ENCODE assay signal across 1 cellular context in genomic region chr10:86291616-86292340, GRCh38.
TF ChIP-seq lines count a peak whose summit lies in the region.

No MANE protein-coding gene starts in this region.

TF ChIP-seq in SK-N-SH, 30 proteins besides CTCF, POLR2A, EP300 and RAD21 (continued from another document):
- TF ChIP-seq USF2 (IDR thresholded peaks at IDR 0.05; ENCODE audit: borderline replicate concordance, low read depth, low read length) = no peak
- no peak for TF ChIP-seq MAX (IDR thresholded peaks at IDR 0.05; ENCODE audit: low read depth)
- no peak for TF ChIP-seq FOSL2 (IDR thresholded peaks at IDR 0.05; ENCODE audit: borderline replicate concordance, low read depth)
- no peak for TF ChIP-seq NFIC (IDR thresholded peaks at IDR 0.05; ENCODE audit: borderline replicate concordance)
- TF ChIP-seq CHD2 (IDR thresholded peaks at IDR 0.05; ENCODE audit: low read length, partially characterized antibody) = no peak
- TF ChIP-seq RCOR1 (IDR thresholded peaks at IDR 0.05; ENCODE audit: low read length) = no peak
- no peak for TF ChIP-seq TAF1 (IDR thresholded peaks at IDR 0.05; ENCODE audit: borderline replicate concordance, low read depth, low read length)
- no peak for TF ChIP-seq MXI1 (IDR thresholded peaks at IDR 0.05; ENCODE audit: low read depth, low read length)
- no peak for TF ChIP-seq REST (IDR thresholded peaks at IDR 0.05; ENCODE audit: low read depth, low read length)
- no peak for TF ChIP-seq EZH2phosphoT487 (IDR thresholded peaks at IDR 0.05; ENCODE audit: borderline replicate concordance, low read depth)
- no peak for TF ChIP-seq FOXM1 (IDR thresholded peaks at IDR 0.05; ENCODE audit: low read depth)
TF ChIP-seq in SK-N-SH: peak in this region for 0.
